ENCODE assay signal across 8 cellular contexts in genomic region chr5:172284275-172284971, GRCh38. TPM values are rescaled to one million over a fixed set of nuclear protein-coding genes. Genes with fewer than 3 reads are reported as not detected.
DNase-seq lines count a peak whose midpoint lies in the region; ATAC-seq and TF ChIP-seq lines count a peak whose summit lies in the region.

No MANE protein-coding gene starts in this region.

- H3K9me3 Mint-ChIP-seq in stimulated activated naive CD8-positive, alpha-beta T cell treated with anti-CD3 and anti-CD28 coated beads, Interleukin-15, amount 100 ng/mL, for 72 hours, result no peaks in the 10 kb centered on the region

- H3K27ac ChIP-seq in breast epithelium, result peak overlapping the region; percentile 95 to 99

- H3K4me3 Mint-ChIP-seq in stimulated activated naive CD8-positive, alpha-beta T cell treated with anti-CD3 and anti-CD28 coated beads, Interleukin-15, amount 100 ng/mL, for 72 hours, result peak overlapping the region; percentile 88 to 94

- DNase-seq in GM06990 (ENCODE audit: extremely low read depth, insufficient read length) (no peak), NCI-H69 (lab: John Stamatoyannopoulos, UW) (peak; percentile 42), breast epithelium (ENCODE audit: low spot score in 2 of 2) (no peak), kidney glomerular epithelial cell (lab: John Stamatoyannopoulos, UW) (peak; percentile 66), putamen (ENCODE audit: low spot score) (no peak)
- DNase-seq in stimulated activated naive CD8-positive, alpha-beta T cell treated with anti-CD3 and anti-CD28 coated beads, Interleukin-15, amount 100 ng/mL, for 72 hours, result peak; percentile 8 to 19

- H3K27me3 ChIP-seq in GM06990 (replicated peaks; ENCODE audit: control insufficient read depth, insufficient read depth, low read length) (no peaks in the 10 kb centered on the region), breast epithelium (no peaks in the 10 kb centered on the region)

- no peak for ATAC-seq in stimulated activated naive CD8-positive, alpha-beta T cell treated with anti-CD3 and anti-CD28 coated beads, Interleukin-15, amount 100 ng/mL, for 72 hours
- ATAC-seq in GM19351 (IDR thresholded peaks at IDR 0.05; ENCODE audit: unreplicated experiment), result no peak
- ATAC-seq in esophagus mucosa, result no peak

- H3K4me1 ChIP-seq in breast epithelium, result peaks cover 0 to 3% of the 10 kb centered on the region in 2 donors

- no peak for TF ChIP-seq POLR2A in breast epithelium (IDR thresholded peaks at IDR 0.05)

- H3K36me3 ChIP-seq in GM06990 (ENCODE audit: control insufficient read depth, insufficient read depth, low read length) (no peaks in the 10 kb centered on the region; the same call in 1 of the 2 replicates), breast epithelium (no peaks in the 10 kb centered on the region)

- intact Hi-C loops in breast epithelium (cut with DNase I; ENCODE audit: low total_unique reads), result no loop called here

- peak overlapping the region; percentile 93 to 95 for H3K27ac Mint-ChIP-seq in stimulated activated naive CD8-positive, alpha-beta T cell treated with anti-CD3 and anti-CD28 coated beads, Interleukin-15, amount 100 ng/mL, for 72 hours

- peak overlapping the region; percentile 69 for H3K4me3 ChIP-seq in GM06990 (replicated peaks; ENCODE audit: low read depth, low read length)
- peak overlapping the region; percentile 94 to 97 (median 95) for H3K4me3 ChIP-seq in breast epithelium

- H3K9me3 ChIP-seq in breast epithelium, result no peaks in the 10 kb centered on the region

- no peak for TF ChIP-seq CTCF in GM06990 (IDR thresholded peaks at IDR 0.05; ENCODE audit: insufficient read depth, low read length, poor library complexity, severe bottlenecking)
- no peak for TF ChIP-seq CTCF in breast epithelium (IDR thresholded peaks at IDR 0.05)

- peaks cover 10% of the 10 kb centered on the region for H3K27me3 Mint-ChIP-seq in stimulated activated naive CD8-positive, alpha-beta T cell treated with anti-CD3 and anti-CD28 coated beads, Interleukin-15, amount 100 ng/mL, for 72 hours

- peaks cover 19% of the 10 kb centered on the region for H3K4me1 Mint-ChIP-seq in stimulated activated naive CD8-positive, alpha-beta T cell treated with anti-CD3 and anti-CD28 coated beads, Interleukin-15, amount 100 ng/mL, for 72 hours

RNA-seq across cellular contexts. Expression of gene UBTD2, which starts 0.9 kb away (rescaled TPM):
- total RNA-seq in breast epithelium, result 10 to 100 TPM; 21.8 to 32.3 (median 27.9) TPM
- total RNA-seq in esophagus mucosa, result 7.8 TPM

Comparison
In these comparisons a context has a peak if more than half of its experiments do, and no peak if none do; other contexts are left out.
1. DNase-seq: peak in NCI-H69 (single experiment), kidney glomerular epithelial cell (single experiment) and stimulated activated naive CD8-positive, alpha-beta T cell treated with anti-CD3 and anti-CD28 coated beads, Interleukin-15, amount 100 ng/mL, for 72 hours (2 of 2); none in GM06990 (single experiment), breast epithelium (0 of 2) and putamen (single experiment).